8 cellular contexts compared by ENCODE assay signal in genomic region chr17:17692353-17693252, GRCh38. TPM values are rescaled to one million over a fixed set of nuclear protein-coding genes. Genes with fewer than 3 reads are reported as not detected.
DNase-seq lines count a peak whose midpoint lies in the region; ATAC-seq and TF ChIP-seq lines count a peak whose summit lies in the region.

No MANE protein-coding gene starts in this region.

- H3K4me1 ChIP-seq in right atrium auricular region = peaks cover 0 to 68% of the 10 kb centered on the region in 2 donors
- no peaks in the 10 kb centered on the region for H3K4me1 ChIP-seq in urinary bladder (ENCODE audit: insufficient read depth)

- no peaks in the 10 kb centered on the region for H3K27me3 ChIP-seq in right atrium auricular region

- DNase-seq in right atrium auricular region (ENCODE audit: low spot score) (no peak), left ventricle myocardium superior (no peak), memory B cell (ENCODE audit: low spot score in 2 of 2) (no peak), 8988T (no peak), activated gamma-delta T cell treated with Interleukin-2 at 50 U/mL for 16 hours (no peak)
- DNase-seq in activated naive CD8-positive, alpha-beta T cell treated with anti-CD3 and anti-CD28 coated beads, Interleukin-2, amount 10 ng/mL, durations not matched to agents 7 days and 5 days = no peak
- no peak for DNase-seq in stimulated activated CD4-positive, alpha-beta T cell treated with anti-CD3 and anti-CD28 coated beads, Interleukin-2, amount 100 ng/mL, for 24 hours

- no peaks in the 10 kb centered on the region for H3K9me3 ChIP-seq in right atrium auricular region

- H3K27me3 Mint-ChIP-seq in activated naive CD8-positive, alpha-beta T cell treated with anti-CD3 and anti-CD28 coated beads, Interleukin-2, amount 10 ng/mL, durations not matched to agents 7 days and 5 days = no peaks in the 10 kb centered on the region
- no peaks in the 10 kb centered on the region for H3K27me3 Mint-ChIP-seq in memory B cell

- H3K4me3 ChIP-seq in right atrium auricular region (no peak overlapping the region), urinary bladder (ENCODE audit: low read depth, low read length) (no peak overlapping the region)

- H3K36me3 ChIP-seq in right atrium auricular region (no peaks in the 10 kb centered on the region), urinary bladder (ENCODE audit: insufficient read depth) (no peaks in the 10 kb centered on the region)

- WGBS in urinary bladder = 73% methylated on average over 9 of the region's 9 CpGs

- H3K4me1 Mint-ChIP-seq in activated naive CD8-positive, alpha-beta T cell treated with anti-CD3 and anti-CD28 coated beads, Interleukin-2, amount 10 ng/mL, durations not matched to agents 7 days and 5 days = peaks cover 62% of the 10 kb centered on the region
- H3K4me1 Mint-ChIP-seq in memory B cell = peaks cover 44% of the 10 kb centered on the region

- no peak overlapping the region for H3K4me3 Mint-ChIP-seq in activated naive CD8-positive, alpha-beta T cell treated with anti-CD3 and anti-CD28 coated beads, Interleukin-2, amount 10 ng/mL, durations not matched to agents 7 days and 5 days
- H3K4me3 Mint-ChIP-seq in memory B cell = peak overlapping the region; percentile 56

- no peak for TF ChIP-seq CTCF in right atrium auricular region (IDR thresholded peaks at IDR 0.05)

- H3K9me3 Mint-ChIP-seq in activated naive CD8-positive, alpha-beta T cell treated with anti-CD3 and anti-CD28 coated beads, Interleukin-2, amount 10 ng/mL, durations not matched to agents 7 days and 5 days = no peaks in the 10 kb centered on the region
- H3K9me3 Mint-ChIP-seq in memory B cell = no peaks in the 10 kb centered on the region

- ATAC-seq in left ventricle myocardium superior (no peak), memory B cell (ENCODE audit: low read depth) (no peak)
- ATAC-seq in activated naive CD8-positive, alpha-beta T cell treated with anti-CD3 and anti-CD28 coated beads, Interleukin-2, amount 10 ng/mL, durations not matched to agents 7 days and 5 days (ENCODE audit: low read depth) = no peak

- H3K36me3 Mint-ChIP-seq in activated naive CD8-positive, alpha-beta T cell treated with anti-CD3 and anti-CD28 coated beads, Interleukin-2, amount 10 ng/mL, durations not matched to agents 7 days and 5 days = no peaks in the 10 kb centered on the region
- H3K36me3 Mint-ChIP-seq in memory B cell = no peaks in the 10 kb centered on the region

- peak overlapping the region; percentile 97 to 100 for H3K27ac ChIP-seq in right atrium auricular region
- peak overlapping the region; percentile 97 for H3K27ac ChIP-seq in urinary bladder (ENCODE audit: low read depth)

- intact Hi-C loops in left ventricle myocardium superior (cut with micrococcal nuclease) = loop anchor here (10.0 kb wide), 1 partner anchor 92 kb away; no protein-coding TSS in a partner anchor

- H3K27ac Mint-ChIP-seq in activated naive CD8-positive, alpha-beta T cell treated with anti-CD3 and anti-CD28 coated beads, Interleukin-2, amount 10 ng/mL, durations not matched to agents 7 days and 5 days = peak overlapping the region; percentile 94
- H3K27ac Mint-ChIP-seq in memory B cell = peak overlapping the region; percentile 98

- POLR2A ChIA-PET in activated naive CD8-positive, alpha-beta T cell treated with anti-CD3 and anti-CD28 coated beads, Interleukin-2, amount 10 ng/mL, durations not matched to agents 7 days and 5 days (lab: Charles Lee) = interaction anchor here (0.8 to 6.2 kb wide), 4 partner anchors 9 to 265 kb away, joined by 3 to 39 read pairs (median 10); no protein-coding TSS in a partner anchor

RNA-seq across cellular contexts. Expression of gene RAI1, which starts 11.3 kb away (rescaled TPM):
- total RNA-seq in right atrium auricular region (10 to 100 TPM; 23.8 to 24.9 TPM), left ventricle myocardium superior (30.1 TPM), urinary bladder (17.5 TPM)
- total RNA-seq in activated naive CD8-positive, alpha-beta T cell treated with anti-CD3 and anti-CD28 coated beads, Interleukin-2, amount 10 ng/mL, durations not matched to agents 7 days and 5 days = 10 to 100 TPM; 25.0 to 25.5 TPM
- 20.2 TPM for polyA plus RNA-seq in urinary bladder
